In the genomic region with DNA sequence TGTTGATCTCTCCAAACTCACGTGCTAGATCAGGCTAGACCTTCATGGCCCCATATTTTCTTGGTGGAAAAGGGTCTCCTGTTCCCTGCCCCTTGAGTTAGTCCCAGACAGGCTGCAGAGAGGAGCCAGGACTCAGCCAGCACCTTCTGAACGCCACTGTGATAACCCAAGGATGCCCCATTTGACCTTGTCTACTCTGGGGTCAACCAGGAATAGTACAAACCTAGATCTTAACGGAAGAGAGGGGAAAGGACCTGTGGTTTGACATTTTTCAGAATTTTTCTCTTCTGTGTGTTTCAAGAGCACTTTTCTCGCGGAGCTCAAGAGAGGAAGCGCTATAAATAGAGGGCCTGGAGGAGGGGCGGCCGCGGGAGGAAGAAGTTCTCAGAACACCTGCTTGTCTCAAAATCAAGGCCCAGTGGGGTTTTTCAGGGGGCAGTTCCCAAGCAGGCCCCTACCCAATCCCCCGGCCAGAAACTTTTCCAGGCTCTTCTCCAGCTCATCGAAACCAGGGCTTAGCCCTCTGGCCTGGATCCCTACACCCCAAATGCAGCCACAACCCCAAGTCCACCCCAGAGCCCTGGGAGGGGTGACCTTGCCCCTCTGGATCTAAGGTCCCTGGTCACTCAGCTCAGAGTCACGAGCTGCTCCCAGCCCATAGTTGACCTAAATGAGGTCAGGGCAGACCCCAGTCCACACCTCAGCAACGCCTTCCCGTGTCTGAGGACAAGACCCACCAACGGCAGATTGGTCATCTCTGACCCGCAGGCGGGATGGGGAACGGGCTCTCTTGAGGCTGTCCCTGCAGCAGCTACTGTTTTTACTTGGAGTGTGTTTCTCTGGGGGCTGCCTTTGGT, we compare ENCODE assay signal across 8 cellular contexts.
DNase-seq lines count a peak whose midpoint lies in the region; ATAC-seq, FAIRE-seq and TF ChIP-seq lines count a peak whose summit lies in the region.

No MANE protein-coding gene starts in this region.

- no peaks in the 10 kb centered on the region for H3K36me3 ChIP-seq in small intestine (ENCODE audit: control insufficient read depth in 2 of 2, insufficient read depth in 2 of 2, low read length in 2 of 2)

- no peak for FAIRE-seq in small intestine (lab: Jason Lieb, UNC)

- WGBS in small intestine, 3 donors: 64 to 84% (median 73%) methylated on average over 18 of the region's 18 CpGs

- no peaks in the 10 kb centered on the region for H3K36me3 Mint-ChIP-seq in activated T-cell treated with anti-CD3 and anti-CD28 coated beads, Interleukin-2, amount 50 U/mL, for 24 hours (ENCODE audit: low read depth)

- no peaks in the 10 kb centered on the region for H3K27me3 ChIP-seq in small intestine (ENCODE audit: control insufficient read depth in 2 of 2, insufficient read depth in 2 of 2, low read length in 2 of 2)

- DNase-seq in GM12865 (ENCODE audit: low read depth) (peak; percentile 94), small intestine (peak; percentile 49), Ammon's horn (ENCODE audit: low spot score) (no peak), NCI-H748 treated with DMSO at 0.1 percent for 48 hours (lab: John Stamatoyannopoulos, UW) (no peak), NCI-H128 (lab: John Stamatoyannopoulos, UW; ENCODE audit: unreplicated experiment) (no peak)
- peak; percentile 63 for DNase-seq in activated T-cell treated with anti-CD3 and anti-CD28 coated beads, Interleukin-2, amount 50 U/mL, for 24 hours

- no peaks in the 10 kb centered on the region for H3K27me3 Mint-ChIP-seq in activated T-cell treated with anti-CD3 and anti-CD28 coated beads, Interleukin-2, amount 50 U/mL, for 24 hours

- no peaks in the 10 kb centered on the region for H3K9me3 Mint-ChIP-seq in activated T-cell treated with anti-CD3 and anti-CD28 coated beads, Interleukin-2, amount 50 U/mL, for 24 hours

- TF ChIP-seq CTCF in GM12865 (IDR thresholded peaks at IDR 0.05; ENCODE audit: insufficient read depth, low read depth, low read length, missing control alignments): no peak

- peak; percentile 71 for ATAC-seq in GM21515 (IDR thresholded peaks at IDR 0.05; ENCODE audit: unreplicated experiment)
- peak; percentile 65 for ATAC-seq in HG03575 (IDR thresholded peaks at IDR 0.05; ENCODE audit: extremely low read depth, insufficient number of reproducible peaks, low FRiP score, unreplicated experiment)

- H3K27ac Mint-ChIP-seq in activated T-cell treated with anti-CD3 and anti-CD28 coated beads, Interleukin-2, amount 50 U/mL, for 24 hours: peak overlapping the region; percentile 89

- H3K4me1 Mint-ChIP-seq in activated T-cell treated with anti-CD3 and anti-CD28 coated beads, Interleukin-2, amount 50 U/mL, for 24 hours (ENCODE audit: low read depth): peaks cover 77% of the 10 kb centered on the region

- H3K4me3 ChIP-seq in GM12865 (ENCODE audit: low read depth, low read length) (peak overlapping the region; percentile 43), small intestine (ENCODE audit: low read depth in 1 of 2, low read length in 2 of 2) (no peak overlapping the region)

- peak overlapping the region; percentile 62 for H3K4me3 Mint-ChIP-seq in activated T-cell treated with anti-CD3 and anti-CD28 coated beads, Interleukin-2, amount 50 U/mL, for 24 hours

- peaks cover 0 to 2% of the 10 kb centered on the region in 2 donors for H3K4me1 ChIP-seq in small intestine (ENCODE audit: control insufficient read depth in 2 of 2, insufficient read depth in 1 of 2, low read depth in 1 of 2, low read length in 1 of 2)

- no peaks in the 10 kb centered on the region for H3K9me3 ChIP-seq in small intestine (ENCODE audit: control insufficient read depth, low read depth)

- H3K27ac ChIP-seq in small intestine (ENCODE audit: low read depth in 1 of 2, low read length in 1 of 2): peak overlapping the region; percentile 9 to 62

Comparison
In these comparisons a context has a peak if more than half of its experiments do, and no peak if none do; other contexts are left out.
1. DNase-seq: peak in GM12865 (single experiment), activated T-cell treated with anti-CD3 and anti-CD28 coated beads, Interleukin-2, amount 50 U/mL, for 24 hours (single experiment) and small intestine (single experiment); none in Ammon's horn (single experiment), NCI-H748 treated with DMSO at 0.1 percent for 48 hours (single experiment) and NCI-H128 (single experiment).